14 cellular contexts compared by ENCODE assay signal in genomic region chr9:30732060-30732459, GRCh38.
"Had no signal": no experiment of that assay in that cellular context is flagged by ENCODE, and none has a peak within 500 bp of the region (broad histone marks: within the 10 kb centered on the region; RNA-seq: fewer than 3 reads in every experiment).

No MANE protein-coding gene starts in this region.

- H3K9me3 ChIP-seq: gastrocnemius medialis, pancreas, upper lobe of left lung had no signal

- FAIRE-seq: colon, pancreas had no signal

- H3K4me3 ChIP-seq: cardiac muscle cell, gastrocnemius medialis, heart right ventricle, pancreas, upper lobe of left lung had no signal

- H3K4me1 ChIP-seq: gastrocnemius medialis, heart right ventricle, pancreas, upper lobe of left lung had no signal

- ATAC-seq: activated naive CD8-positive, alpha-beta T cell treated with anti-CD3 and anti-CD28 coated beads, Interleukin-2, amount 50 U/mL, for 24 hours; gastrocnemius medialis; heart right ventricle; pancreas had no signal

- H3K36me3 ChIP-seq: cardiac muscle cell, gastrocnemius medialis, heart right ventricle, pancreas, upper lobe of left lung had no signal

- H3K27me3 ChIP-seq: cardiac muscle cell, gastrocnemius medialis, heart right ventricle, pancreas, upper lobe of left lung had no signal

- DNase-seq: activated B cell treated with CpG ODN at 0.5 μM for 24 hours; activated CD4-positive, alpha-beta T cell treated with anti-CD3 and anti-CD28 coated beads, Interleukin-2, amount 10 ng/mL, durations not matched to agents 24 days and 14 days; activated naive CD4-positive, alpha-beta T cell treated with Interleukin-2 at 50 U/mL for 16 hours; activated naive CD8-positive, alpha-beta T cell treated with anti-CD3 and anti-CD28 coated beads, Interleukin-2, amount 50 U/mL, for 24 hours; effector CD4-positive, alpha-beta T cell; gastrocnemius medialis; heart right ventricle; kidney glomerular epithelial cell; stimulated activated CD4-positive, alpha-beta T cell treated with anti-CD3 and anti-CD28 coated beads, Interleukin-4, amount 100 ng/mL, for 24 hours; T-helper 9 cell had no signal

- H3K27ac ChIP-seq: cardiac muscle cell, gastrocnemius medialis, heart right ventricle, pancreas, upper lobe of left lung had no signal
